ENCODE assay signal across 9 cellular contexts in the genomic region with DNA sequence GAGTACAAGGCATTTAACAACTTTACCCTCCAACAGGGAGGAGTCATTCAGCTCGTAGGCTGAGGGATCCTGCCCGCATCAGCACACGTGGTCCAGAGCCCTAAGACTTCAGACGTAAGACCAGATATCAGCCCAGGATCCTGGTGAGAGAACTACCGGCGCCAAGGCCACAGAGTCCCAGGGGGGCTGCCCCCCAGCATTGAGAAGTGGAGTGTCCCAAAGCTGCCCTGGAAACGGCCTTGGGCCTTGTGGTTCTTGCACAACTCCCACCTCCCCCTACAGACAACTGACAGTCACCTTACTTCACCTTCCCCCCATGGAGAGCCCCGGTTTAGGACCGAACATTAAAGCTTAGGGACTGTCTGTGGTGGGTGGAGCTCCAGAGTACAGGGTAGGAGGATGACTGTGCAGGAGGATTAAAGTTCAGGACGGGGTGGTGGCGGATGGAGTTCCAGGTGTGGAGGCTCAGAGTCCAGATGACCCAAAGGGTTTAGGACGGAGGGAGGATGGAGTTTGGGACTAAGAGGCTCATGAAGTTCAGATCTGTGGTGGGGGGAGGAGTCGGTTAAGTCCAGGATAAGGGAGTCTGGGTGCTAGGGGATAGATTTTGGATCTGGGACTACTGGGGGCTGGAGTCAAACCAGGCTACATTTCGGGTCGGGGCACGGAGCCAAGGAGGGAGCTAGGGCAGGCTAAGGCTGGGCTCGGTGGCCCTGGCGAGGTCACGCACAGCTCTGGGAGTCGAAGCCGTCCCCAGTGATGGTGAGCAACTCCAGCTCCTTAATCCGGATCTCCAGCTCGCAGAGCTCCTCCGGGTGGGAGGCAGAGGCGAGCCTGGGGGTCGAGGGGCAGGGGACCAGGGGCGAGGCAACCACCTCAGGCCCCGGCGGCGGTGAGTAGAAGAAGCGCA. TPM values are rescaled to one million over a fixed set of nuclear protein-coding genes. Genes with fewer than 3 reads are reported as not detected.
A peak's percentile ranks its signal among the peaks of the same experiment; 100 is the strongest.
DNase-seq lines count a peak whose midpoint lies in the region; ATAC-seq, FAIRE-seq and TF ChIP-seq lines count a peak whose summit lies in the region.
"Had no signal": no experiment of that assay in that cellular context is flagged by ENCODE, and none has a peak within 500 bp of the region (broad histone marks: within the 10 kb centered on the region; RNA-seq: fewer than 3 reads in every experiment).

No MANE protein-coding gene starts in this region.

- no peak for FAIRE-seq in keratinocyte (lab: Jason Lieb, UNC)
- FAIRE-seq: islet of Langerhans had no signal

- TF ChIP-seq EP300 in suprapubic skin (IDR thresholded peaks at IDR 0.05): no peak

- H3K4me3 ChIP-seq in adipocyte (ENCODE audit: low read length) (peak overlapping the region; percentile 57), keratinocyte (ENCODE audit: control insufficient read depth in 2 of 3, extremely low read depth in 1 of 3, insufficient read depth in 2 of 3, low read depth in 1 of 3, low read length in 3 of 3) (peak overlapping the region in 1 of 3 experiments; percentile 13), suprapubic skin (peak overlapping the region; percentile 62)

- WGBS in suprapubic skin: 48% methylated on average over 28 of the region's 31 CpGs

- no peaks in the 10 kb centered on the region for H3K9me1 ChIP-seq in keratinocyte (ENCODE audit: control insufficient read depth, extremely low read depth, insufficient read depth, low read length)

- H3K9ac ChIP-seq in adipocyte (ENCODE audit: low read length): peak overlapping the region; percentile 70
- H3K9ac ChIP-seq in keratinocyte (ENCODE audit: control insufficient read depth, extremely low read depth, insufficient read depth, low read length): peak overlapping the region; percentile 63

- no peaks in the 10 kb centered on the region for H3K79me2 ChIP-seq in keratinocyte (ENCODE audit: control insufficient read depth, insufficient read depth, low read length)

- no peak for TF ChIP-seq CTCF in keratinocyte (optimal IDR thresholded peaks at IDR 0.05 in 1 of 3, IDR thresholded peaks at IDR 0.05 in 1 of 3, conservative IDR thresholded peaks at IDR 0.05 in 1 of 3; ENCODE audit: extremely low read depth in 1 of 3, insufficient read depth in 2 of 3, low read length in 3 of 3)
- TF ChIP-seq CTCF in suprapubic skin (IDR thresholded peaks at IDR 0.05): no peak

- dilution Hi-C loops in keratinocyte (cut with MboI; ENCODE audit: extremely low pct_ligation_motif_present, low sequenced_read_pairs): no loop called here

- H3K27me3 ChIP-seq in adipocyte (replicated peaks; ENCODE audit: control insufficient read depth, insufficient read depth, low read length): no peaks in the 10 kb centered on the region
- no peaks in the 10 kb centered on the region for H3K27me3 ChIP-seq in keratinocyte (ENCODE audit: control insufficient read depth, extremely low read depth, insufficient read depth, low read length)
- H3K27me3 ChIP-seq in suprapubic skin: no peaks in the 10 kb centered on the region

- DNase-seq in SKM-1 treated with dmso at 0.1 percent for 144 hours (lab: John Stamatoyannopoulos, UW; ENCODE audit: unreplicated experiment) (peak; percentile 57), SKM-1 (lab: John Stamatoyannopoulos, UW; ENCODE audit: unreplicated experiment) (no peak), adipocyte (ENCODE audit: low read depth) (no peak), keratinocyte (ENCODE audit: low read depth, low spot score) (no peak), suprapubic skin (ENCODE audit: low spot score in 2 of 2) (peak in 1 of 2 donors; percentile 82), UCSD-AML1 (lab: John Stamatoyannopoulos, UW; ENCODE audit: unreplicated experiment) (no peak), NCI-H2107 treated with DMSO at 0.1 percent for 48 hours (lab: John Stamatoyannopoulos, UW; ENCODE audit: unreplicated experiment) (no peak)

- no peaks in the 10 kb centered on the region for H3K9me3 ChIP-seq in adipocyte (ENCODE audit: control insufficient read depth, low read length)
- H3K9me3 ChIP-seq in keratinocyte (ENCODE audit: control insufficient read depth, low read depth, low read length): no peaks in the 10 kb centered on the region
- H3K9me3 ChIP-seq in suprapubic skin: no peaks in the 10 kb centered on the region

- TF ChIP-seq POLR2A in suprapubic skin (IDR thresholded peaks at IDR 0.05): no peak

- no peak overlapping the region for H2AFZ ChIP-seq in keratinocyte (ENCODE audit: control insufficient read depth, low read length)

- ATAC-seq in GM18498 (IDR thresholded peaks at IDR 0.05; ENCODE audit: unreplicated experiment): no peak

- peak overlapping the region; percentile 13 for H3K4me2 ChIP-seq in keratinocyte (ENCODE audit: control insufficient read depth, extremely low read depth, insufficient read depth, low read depth, low read length)

- no peaks in the 10 kb centered on the region for H4K20me1 ChIP-seq in keratinocyte (ENCODE audit: control insufficient read depth, extremely low read depth, insufficient read depth, low read length)

- H3K27ac ChIP-seq in keratinocyte (ENCODE audit: control insufficient read depth, insufficient read depth, low read length) (peak overlapping the region; percentile 39), suprapubic skin (peak overlapping the region; percentile 74)

- peaks cover 62% of the 10 kb centered on the region for H3K4me1 ChIP-seq in adipocyte (ENCODE audit: control insufficient read depth, insufficient read depth, low read length)
- H3K4me1 ChIP-seq in keratinocyte (ENCODE audit: control insufficient read depth, extremely low read depth, insufficient read depth, low read length): peaks cover 75% of the 10 kb centered on the region
- H3K4me1 ChIP-seq in suprapubic skin: peaks cover 76% of the 10 kb centered on the region

- H3K36me3 ChIP-seq in adipocyte (ENCODE audit: control insufficient read depth, insufficient read depth, low read length, severe bottlenecking) (peaks cover 2% of the 10 kb centered on the region), keratinocyte (ENCODE audit: control insufficient read depth in 2 of 2, extremely low read depth in 1 of 2, insufficient read depth in 2 of 2, low read length in 2 of 2) (peaks cover 0 to 4% of the 10 kb centered on the region in 2 experiments), suprapubic skin (no peaks in the 10 kb centered on the region)

RNA-seq across cellular contexts. Expression of a gene that starts 0.9 kb away (rescaled TPM):
- 0.10 to 0.16 TPM (median 0.10 TPM) in 3 replicates for polyA plus RNA-seq in keratinocyte
- polyA plus RNA-seq in keratinocyte (2011; ENCODE audit: low read depth): not detected
- not detected in 2 replicates for polyA plus RNA-seq in keratinocyte (2011; cell fraction: cytosol; rRNA removed)
- polyA plus RNA-seq in keratinocyte (2011; cell fraction: nucleus; rRNA removed): 0.36 TPM in 1 of 2 replicates, not detected in the other
- polyA plus RNA-seq in keratinocyte (2012; ENCODE audit: low replicate concordance): 0.18 TPM in 1 of 2 replicates, not detected in the other
- not detected in 3 replicates for polyA minus RNA-seq in keratinocyte
- not detected for polyA minus RNA-seq in keratinocyte (2011; cell fraction: cytosol; rRNA and poly(A)+ RNA removed)
- polyA minus RNA-seq in keratinocyte (2011; cell fraction: nucleus; rRNA and poly(A)+ RNA removed): 1.2 TPM in 1 of 2 replicates, not detected in the other
- not detected for total RNA-seq in suprapubic skin

RNA-seq across cellular contexts. Expression of a gene that starts 36.5 kb away (rescaled TPM):
- 1,349 to 1,804 TPM (median 1,403 TPM) in 3 replicates for polyA plus RNA-seq in keratinocyte
- 138 TPM for polyA plus RNA-seq in keratinocyte (2011; ENCODE audit: low read depth)
- polyA plus RNA-seq in keratinocyte (2011; cell fraction: cytosol; rRNA removed): 1,041 and 1,596 TPM in 2 replicates
- polyA plus RNA-seq in keratinocyte (2011; cell fraction: nucleus; rRNA removed): 1,467 and 1,504 TPM in 2 replicates
- 746 and 1,053 TPM in 2 replicates for polyA plus RNA-seq in keratinocyte (2012; ENCODE audit: low replicate concordance)
- 691 to 1,393 TPM (median 1,095 TPM) in 3 replicates for polyA minus RNA-seq in keratinocyte
- polyA minus RNA-seq in keratinocyte (2011; cell fraction: cytosol; rRNA and poly(A)+ RNA removed): 314 TPM
- polyA minus RNA-seq in keratinocyte (2011; cell fraction: nucleus; rRNA and poly(A)+ RNA removed): 626 and 1,149 TPM in 2 replicates
- 100 to 1,000 TPM; 309 to 520 (median 422) TPM for total RNA-seq in suprapubic skin
